In the genomic region with DNA sequence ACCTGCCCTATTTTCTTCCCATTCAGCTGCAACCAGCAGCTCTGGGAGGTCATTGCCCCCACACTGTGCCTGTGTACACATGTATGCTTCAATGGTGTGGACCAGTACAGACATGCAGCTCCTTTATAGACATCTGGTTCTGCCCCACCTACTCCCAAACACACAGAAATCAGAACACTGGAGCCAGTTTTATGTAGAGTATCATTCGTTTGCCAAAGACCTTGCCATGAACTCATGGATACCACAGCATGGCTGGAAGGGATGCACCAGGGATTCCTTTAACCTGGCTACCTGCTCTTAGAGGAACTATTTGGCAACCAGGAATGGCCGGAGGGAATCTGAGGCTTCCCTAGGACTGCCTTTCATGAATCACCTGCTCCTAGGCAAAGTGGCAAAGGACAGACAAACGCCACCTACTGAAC, we compare ENCODE assay signal across 17 cellular contexts.
DNase-seq lines count a peak whose midpoint lies in the region; ATAC-seq and TF ChIP-seq lines count a peak whose summit lies in the region.
"Had no signal": no experiment of that assay in that cellular context is flagged by ENCODE, and none has a peak within 500 bp of the region (broad histone marks: within the 10 kb centered on the region; RNA-seq: fewer than 3 reads in every experiment).

No MANE protein-coding gene starts in this region.

- H4K91ac ChIP-seq in H9 (ENCODE audit: insufficient read length, low read depth, low read length), result no peak overlapping the region

- H3K4me1 Mint-ChIP-seq in H9, result peaks cover 18 to 25% of the 10 kb centered on the region in 2 experiments
- peaks cover 0 to 2% (median 0%) of the 10 kb centered on the region in 3 donors for H3K4me1 Mint-ChIP-seq in T-cell
- H3K4me1 Mint-ChIP-seq: activated CD8-positive, alpha-beta memory T cell treated with anti-CD3 and anti-CD28 coated beads, Interleukin-2, amount 10 ng/mL, durations not matched to agents 7 days and 5 days had no signal

- ATAC-seq in right lobe of liver (peak; percentile 48 to 63 (median 58)), T-cell (replicated peaks in 1 of 4) (no peak)
- ATAC-seq: activated CD8-positive, alpha-beta memory T cell treated with anti-CD3 and anti-CD28 coated beads, Interleukin-2, amount 10 ng/mL, durations not matched to agents 7 days and 5 days; left cardiac atrium had no signal

- H3K9me3 Mint-ChIP-seq in H9, result no peaks in the 10 kb centered on the region; a peak in 1 of 5 replicates
- H3K9me3 Mint-ChIP-seq in T-cell, result no peaks in the 10 kb centered on the region

- no peaks in the 10 kb centered on the region for H4K20me1 ChIP-seq in H9 (ENCODE audit: control insufficient read depth, insufficient read depth, insufficient read length)

- H3K27me3 ChIP-seq in breast epithelium (no peaks in the 10 kb centered on the region), right lobe of liver (no peaks in the 10 kb centered on the region), thyroid gland (no peaks in the 10 kb centered on the region), H9 (ENCODE audit: insufficient read depth, low read length) (no peaks in the 10 kb centered on the region)
- H3K27me3 ChIP-seq: ovary had no signal

- H3K36me3 ChIP-seq in breast epithelium (no peaks in the 10 kb centered on the region), right lobe of liver (no peaks in the 10 kb centered on the region), thyroid gland (no peaks in the 10 kb centered on the region)
- H3K36me3 ChIP-seq: ovary had no signal

- DNase-seq in NCI-H146 treated with DMSO at 0.1 percent for 48 hours (lab: John Stamatoyannopoulos, UW; ENCODE audit: unreplicated experiment) (peak; percentile 46), breast epithelium (ENCODE audit: low spot score in 2 of 2) (peak; percentile 73 to 84), right lobe of liver (no peak), thyroid gland (no peak), NCI-H1436 treated with DMSO at 0.1 percent for 48 hours (lab: John Stamatoyannopoulos, UW) (no peak), H9 (no peak), T-cell (no peak)
- DNase-seq: activated CD4-positive, alpha-beta T cell treated with anti-CD3 and anti-CD28 coated beads for 1 hour; activated CD8-positive, alpha-beta memory T cell treated with anti-CD3 and anti-CD28 coated beads, Interleukin-2, amount 10 ng/mL, durations not matched to agents 7 days and 5 days; DMS153; left cardiac atrium; NCI-H1092; ovary; SIG-M5; small intestine; stimulated activated CD4-positive, alpha-beta T cell treated with anti-CD3 and anti-CD28 coated beads, Interleukin-4, amount 100 ng/mL, for 24 hours; substantia nigra had no signal

- no peak for TF ChIP-seq CTCF in breast epithelium (IDR thresholded peaks at IDR 0.05)
- no peak for TF ChIP-seq CTCF in right lobe of liver (IDR thresholded peaks at IDR 0.05)
- no peak for TF ChIP-seq CTCF in thyroid gland (IDR thresholded peaks at IDR 0.05)
- TF ChIP-seq CTCF in H9 (conservative IDR thresholded peaks at IDR 0.05), result no peak

- H3K4me2 ChIP-seq in H9 (ENCODE audit: insufficient read depth, insufficient read length, low read length), result no peak overlapping the region

- H3K56ac ChIP-seq in H9 (ENCODE audit: insufficient read length, low read depth, low read length), result no peak overlapping the region

- H2AFZ ChIP-seq in H9 (ENCODE audit: low read length), result no peak overlapping the region

- H3K4me1 ChIP-seq in breast epithelium (no peaks in the 10 kb centered on the region), right lobe of liver (peaks cover 0 to 43% (median 9%) of the 10 kb centered on the region in 4 donors), thyroid gland (peaks cover 85 to 94% of the 10 kb centered on the region in 2 donors), H9 (ENCODE audit: insufficient read depth, low read length) (peaks cover 6% of the 10 kb centered on the region; the same call in 1 of the 2 replicates)

- H3K4me3 Mint-ChIP-seq in H9 (no peak overlapping the region), T-cell (no peak overlapping the region)
- H3K4me3 Mint-ChIP-seq: activated CD8-positive, alpha-beta memory T cell treated with anti-CD3 and anti-CD28 coated beads, Interleukin-2, amount 10 ng/mL, durations not matched to agents 7 days and 5 days had no signal

- POLR2A ChIA-PET in T-cell (lab: Charles Lee), result interaction anchor here in 1 of 2 donors (0.6 kb wide), 1 partner anchor 375 kb away, joined by 4 read pairs; no protein-coding TSS in a partner anchor

- no peaks in the 10 kb centered on the region for H3K23me2 ChIP-seq in H9 (ENCODE audit: insufficient read length, low read depth, low read length, poor library complexity, severe bottlenecking)

- CTCF ChIA-PET in T-cell (lab: Charles Lee), result no interaction called here

- no peak overlapping the region for H3K23ac ChIP-seq in H9 (ENCODE audit: insufficient read length, low read depth, low read length)

- H3K18ac ChIP-seq in H9 (ENCODE audit: insufficient read length, low read depth, low read length), result no peak overlapping the region

- H3K36me3 Mint-ChIP-seq in H9 (ENCODE audit: insufficient read depth in 1 of 3, low read depth in 3 of 3) (no peaks in the 10 kb centered on the region), T-cell (no peaks in the 10 kb centered on the region)
- H3K36me3 Mint-ChIP-seq: activated CD8-positive, alpha-beta memory T cell treated with anti-CD3 and anti-CD28 coated beads, Interleukin-2, amount 10 ng/mL, durations not matched to agents 7 days and 5 days had no signal

- no peak overlapping the region for H3K27ac Mint-ChIP-seq in H9
- no peak overlapping the region for H3K27ac Mint-ChIP-seq in T-cell
- H3K27ac Mint-ChIP-seq: activated CD8-positive, alpha-beta memory T cell treated with anti-CD3 and anti-CD28 coated beads, Interleukin-2, amount 10 ng/mL, durations not matched to agents 7 days and 5 days had no signal

- WGBS in right lobe of liver (ENCODE audit: insufficient coverage, low coverage, low lambda C conversion rate, missing lambda C conversion rate), result 43% methylated on average over 3 of the region's 3 CpGs
- WGBS in thyroid gland, 2 donors, result 76 to 86% methylated on average over 3 of the region's 3 CpGs
- no CpG with 5 or more reads among the region's 3 CpGs for WGBS in H9 (ENCODE audit: extremely low coverage, insufficient read length, low lambda C conversion rate)

- no peak overlapping the region for H4K5ac ChIP-seq in H9 (ENCODE audit: insufficient read length, low read depth, low read length)

- H3K27me3 Mint-ChIP-seq in H9 (ENCODE audit: low read depth), result peaks cover 6% of the 10 kb centered on the region
- no peaks in the 10 kb centered on the region for H3K27me3 Mint-ChIP-seq in T-cell
- H3K27me3 Mint-ChIP-seq: activated CD8-positive, alpha-beta memory T cell treated with anti-CD3 and anti-CD28 coated beads, Interleukin-2, amount 10 ng/mL, durations not matched to agents 7 days and 5 days had no signal

- no peak overlapping the region for H3K4me3 ChIP-seq in breast epithelium
- H3K4me3 ChIP-seq in right lobe of liver, result no peak overlapping the region
- no peak overlapping the region for H3K4me3 ChIP-seq in thyroid gland (replicated peaks in 1 of 3)
- H3K4me3 ChIP-seq: ovary had no signal

- no peak overlapping the region for H4K8ac ChIP-seq in H9 (replicated peaks; ENCODE audit: insufficient read length, low read depth, low read length)

- H3K9me3 ChIP-seq in breast epithelium (no peaks in the 10 kb centered on the region), right lobe of liver (no peaks in the 10 kb centered on the region), thyroid gland (no peaks in the 10 kb centered on the region), H9 (ENCODE audit: control insufficient read depth, low read depth, low read length) (no peaks in the 10 kb centered on the region)
- H3K9me3 ChIP-seq: ovary had no signal

- no peak overlapping the region for H2BK12ac ChIP-seq in H9 (ENCODE audit: insufficient read length, low read depth, low read length)

- no peak overlapping the region for H3K9ac ChIP-seq in H9 (ENCODE audit: extremely low read depth, insufficient read length, low read length)

- H2BK5ac ChIP-seq in H9 (ENCODE audit: insufficient read length, low read length), result no peak overlapping the region

- H3K27ac ChIP-seq in breast epithelium (peak overlapping the region in 1 of 2 donors; percentile 30), right lobe of liver (no peak overlapping the region), thyroid gland (peak overlapping the region; percentile 0 to 55 (median 27)), H9 (ENCODE audit: insufficient read length, low read depth, low read length) (no peak overlapping the region)
- H3K27ac ChIP-seq: ovary had no signal

- no peaks in the 10 kb centered on the region for H3K79me1 ChIP-seq in H9 (ENCODE audit: insufficient read depth, low read depth, low read length, poor library complexity, severe bottlenecking)

- H3T11ph ChIP-seq in H9 (ENCODE audit: low read length), result no peak overlapping the region

- H2BK20ac ChIP-seq in H9 (ENCODE audit: low read depth, low read length, poor library complexity, severe bottlenecking), result no peak overlapping the region

- H2BK15ac ChIP-seq in H9 (ENCODE audit: low read depth, low read length), result no peak overlapping the region

- no peak overlapping the region for H2BK120ac ChIP-seq in H9 (ENCODE audit: low read depth, low read length, poor library complexity, severe bottlenecking)

- intact Hi-C loops in breast epithelium (cut with DNase I; ENCODE audit: low total_unique reads) (no loop called here), right lobe of liver (cut with DNase I) (no loop called here), thyroid gland (cut with DNase I) (no loop called here)

- no peak overlapping the region for H3K14ac ChIP-seq in H9 (ENCODE audit: insufficient read depth, low read length)

- no peak for TF ChIP-seq POLR2A in breast epithelium (IDR thresholded peaks at IDR 0.05)
- no peak for TF ChIP-seq POLR2A in right lobe of liver (IDR thresholded peaks at IDR 0.05)
- TF ChIP-seq POLR2A in thyroid gland (IDR thresholded peaks at IDR 0.05), result no peak

- no peak overlapping the region for H2AK5ac ChIP-seq in H9 (ENCODE audit: insufficient read length, low read length)

- no peak overlapping the region for H3K4ac ChIP-seq in H9 (ENCODE audit: low read depth, low read length)

- no peaks in the 10 kb centered on the region for H3K79me2 ChIP-seq in H9 (ENCODE audit: insufficient read depth, low read length)

Comparison
In these comparisons a context has a peak if more than half of its experiments do, and no peak if none do; other contexts are left out.
1. DNase-seq: peak in NCI-H146 treated with DMSO at 0.1 percent for 48 hours (single experiment) and breast epithelium (2 of 2); none in right lobe of liver (0 of 3), thyroid gland (0 of 2), NCI-H1436 treated with DMSO at 0.1 percent for 48 hours (single experiment), H9 (single experiment) and T-cell (0 of 34).
2. H3K27ac ChIP-seq: peak in thyroid gland (3 of 3); none in right lobe of liver (0 of 3) and H9 (single experiment).
3. ATAC-seq: peak in right lobe of liver (4 of 4); none in T-cell (0 of 4).